ENCODE assay signal across 1 cellular context in the genomic region with DNA sequence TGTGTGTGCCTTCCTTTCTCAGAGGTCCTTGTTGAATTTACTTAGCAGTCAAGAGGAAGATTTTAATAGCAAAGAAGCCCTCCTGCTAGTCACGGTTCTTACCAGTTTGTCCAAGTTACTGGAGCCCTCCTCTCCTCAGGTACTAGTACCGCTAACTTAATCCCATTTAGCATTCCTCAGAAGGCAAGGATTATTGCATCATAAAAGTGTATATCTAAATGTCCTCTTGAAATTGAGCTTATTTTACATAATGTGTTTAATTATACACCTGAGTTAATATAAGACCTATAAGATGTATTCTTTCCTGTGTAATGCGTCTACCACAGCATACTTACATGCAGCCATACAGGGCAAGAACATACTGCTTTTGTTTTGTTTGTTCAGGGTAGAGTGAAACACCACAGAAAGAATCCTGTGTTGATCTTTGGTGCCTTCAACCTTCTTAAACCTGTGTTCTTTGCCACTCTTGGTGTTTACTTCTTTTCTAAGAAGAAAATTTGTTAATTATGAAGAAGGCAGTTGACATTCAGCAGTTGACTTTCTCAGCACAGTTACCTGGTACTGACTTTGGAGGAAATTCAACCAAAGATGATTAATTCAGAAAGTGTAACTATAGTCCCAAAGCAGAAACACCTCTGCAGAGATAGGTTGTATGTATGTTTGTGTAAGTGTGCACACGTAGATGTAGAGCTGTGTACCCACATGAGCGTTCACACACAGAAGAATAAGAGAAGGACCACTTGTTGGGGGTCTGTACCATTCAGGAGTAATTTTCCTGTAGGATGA.
TF ChIP-seq lines count a peak whose summit lies in the region.

No MANE protein-coding gene starts in this region.

TF ChIP-seq in HepG2, 621 proteins besides CTCF, POLR2A, EP300 and RAD21:
- TF ChIP-seq CEBPB (IDR thresholded peaks at IDR 0.05; ENCODE audit: borderline replicate concordance, low read depth, low read length), result peak; percentile 34; the same call in 1 of the 2 replicates
- TF ChIP-seq, protein P1, sequence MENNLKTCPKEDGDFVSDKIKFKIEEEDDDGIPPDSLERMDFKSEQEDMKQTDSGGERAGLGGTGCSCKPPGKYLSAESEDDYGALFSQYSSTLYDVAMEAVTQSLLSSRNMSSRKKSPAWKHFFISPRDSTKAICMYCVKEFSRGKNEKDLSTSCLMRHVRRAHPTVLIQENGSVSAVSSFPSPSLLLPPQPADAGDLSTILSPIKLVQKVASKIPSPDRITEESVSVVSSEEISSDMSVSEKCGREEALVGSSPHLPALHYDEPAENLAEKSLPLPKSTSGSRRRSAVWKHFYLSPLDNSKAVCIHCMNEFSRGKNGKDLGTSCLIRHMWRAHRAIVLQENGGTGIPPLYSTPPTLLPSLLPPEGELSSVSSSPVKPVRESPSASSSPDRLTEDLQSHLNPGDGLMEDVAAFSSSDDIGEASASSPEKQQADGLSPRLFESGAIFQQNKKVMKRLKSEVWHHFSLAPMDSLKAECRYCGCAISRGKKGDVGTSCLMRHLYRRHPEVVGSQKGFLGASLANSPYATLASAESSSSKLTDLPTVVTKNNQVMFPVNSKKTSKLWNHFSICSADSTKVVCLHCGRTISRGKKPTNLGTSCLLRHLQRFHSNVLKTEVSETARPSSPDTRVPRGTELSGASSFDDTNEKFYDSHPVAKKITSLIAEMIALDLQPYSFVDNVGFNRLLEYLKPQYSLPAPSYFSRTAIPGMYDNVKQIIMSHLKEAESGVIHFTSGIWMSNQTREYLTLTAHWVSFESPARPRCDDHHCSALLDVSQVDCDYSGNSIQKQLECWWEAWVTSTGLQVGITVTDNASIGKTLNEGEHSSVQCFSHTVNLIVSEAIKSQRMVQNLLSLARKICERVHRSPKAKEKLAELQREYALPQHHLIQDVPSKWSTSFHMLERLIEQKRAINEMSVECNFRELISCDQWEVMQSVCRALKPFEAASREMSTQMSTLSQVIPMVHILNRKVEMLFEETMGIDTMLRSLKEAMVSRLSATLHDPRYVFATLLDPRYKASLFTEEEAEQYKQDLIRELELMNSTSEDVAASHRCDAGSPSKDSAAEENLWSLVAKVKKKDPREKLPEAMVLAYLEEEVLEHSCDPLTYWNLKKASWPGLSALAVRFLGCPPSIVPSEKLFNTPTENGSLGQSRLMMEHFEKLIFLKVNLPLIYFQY (CRISPR knock-in tag; IDR thresholded peaks at IDR 0.05; ENCODE audit: borderline replicate concordance), result no peak
- peak; percentile 46; the same call in 1 of the 2 replicates for TF ChIP-seq ATF7 (IDR thresholded peaks at IDR 0.05)
- no peak for TF ChIP-seq ATF7 (CRISPR knock-in tag; IDR thresholded peaks at IDR 0.05)
- TF ChIP-seq TRIM24 (CRISPR knock-in tag; IDR thresholded peaks at IDR 0.05), result no peak
- TF ChIP-seq, protein P2, sequence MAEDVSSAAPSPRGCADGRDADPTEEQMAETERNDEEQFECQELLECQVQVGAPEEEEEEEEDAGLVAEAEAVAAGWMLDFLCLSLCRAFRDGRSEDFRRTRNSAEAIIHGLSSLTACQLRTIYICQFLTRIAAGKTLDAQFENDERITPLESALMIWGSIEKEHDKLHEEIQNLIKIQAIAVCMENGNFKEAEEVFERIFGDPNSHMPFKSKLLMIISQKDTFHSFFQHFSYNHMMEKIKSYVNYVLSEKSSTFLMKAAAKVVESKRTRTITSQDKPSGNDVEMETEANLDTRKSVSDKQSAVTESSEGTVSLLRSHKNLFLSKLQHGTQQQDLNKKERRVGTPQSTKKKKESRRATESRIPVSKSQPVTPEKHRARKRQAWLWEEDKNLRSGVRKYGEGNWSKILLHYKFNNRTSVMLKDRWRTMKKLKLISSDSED (CRISPR knock-in tag; IDR thresholded peaks at IDR 0.05), result no peak
- TF ChIP-seq MAFG (CRISPR knock-in tag; IDR thresholded peaks at IDR 0.05), result no peak
